Comparison of ENCODE assay signal across 23 cellular contexts in genomic region chr10:113524539-113525490, GRCh38. TPM values are rescaled to one million over a fixed set of nuclear protein-coding genes. Genes with fewer than 3 reads are reported as not detected.
DNase-seq lines count a peak whose midpoint lies in the region; ATAC-seq and TF ChIP-seq lines count a peak whose summit lies in the region.
"Had no signal": no experiment of that assay in that cellular context is flagged by ENCODE, and none has a peak within 500 bp of the region (broad histone marks: within the 10 kb centered on the region; RNA-seq: fewer than 3 reads in every experiment).

No MANE protein-coding gene starts in this region.

- peak; percentile 2 for DNase-seq in DMS153 (lab: John Stamatoyannopoulos, UW)
- DNase-seq in DMS153 treated with DMSO at 0.1 percent for 48 hours (lab: John Stamatoyannopoulos, UW; ENCODE audit: unreplicated experiment) = no peak
- no peak for DNase-seq in foreskin keratinocyte
- no peak for DNase-seq in NCI-H2196 treated with DMSO at 0.1 percent for 48 hours (lab: John Stamatoyannopoulos, UW; ENCODE audit: unreplicated experiment)
- DNase-seq in CD8-positive, alpha-beta T cell = no peak
- DNase-seq in NCI-H2196 (lab: John Stamatoyannopoulos, UW; ENCODE audit: unreplicated experiment) = no peak
- DNase-seq: activated CD4-positive, alpha-beta T cell treated with anti-CD3 and anti-CD28 coated beads for 48 hours; CD4-positive, CD25-positive, alpha-beta regulatory T cell; hypothalamus; left cardiac atrium; NCI-H1930; NCI-H526; stimulated activated CD4-positive, alpha-beta T cell treated with anti-CD3 and anti-CD28 coated beads, Interleukin-4, amount 100 ng/mL, for 24 hours; thyroid gland had no signal

- no peaks in the 10 kb centered on the region for H3K36me3 Mint-ChIP-seq in CD8-positive, alpha-beta T cell
- H3K36me3 Mint-ChIP-seq: activated naive CD4-positive, alpha-beta T cell treated with anti-CD3 and anti-CD28 coated beads, Interleukin-2, amount 50 U/mL, for 24 hours; CD4-positive, CD25-positive, alpha-beta regulatory T cell had no signal

- TF ChIP-seq CTCF in foreskin keratinocyte (conservative IDR thresholded peaks at IDR 0.05) = no peak
- TF ChIP-seq CTCF in CD8-positive, alpha-beta T cell (IDR thresholded peaks at IDR 0.05) = no peak

- POLR2A ChIA-PET in CD8-positive, alpha-beta T cell (lab: Charles Lee) = interaction anchor here (0.8 kb wide), 1 partner anchor 10 kb away, joined by 3 read pairs; no protein-coding TSS in a partner anchor

- H3K4me3 ChIP-seq in CD8-positive, alpha-beta T cell (ENCODE audit: low read depth, low read length) = no peak overlapping the region
- H3K4me3 ChIP-seq: esophagus muscularis mucosa, SK-N-MC, thyroid gland had no signal

- H3K9me3 ChIP-seq in CD8-positive, alpha-beta T cell (ENCODE audit: low read length) = no peaks in the 10 kb centered on the region
- H3K9me3 ChIP-seq: esophagus muscularis mucosa, thyroid gland had no signal

- no peaks in the 10 kb centered on the region for H3K4me1 ChIP-seq in foreskin keratinocyte
- no peaks in the 10 kb centered on the region for H3K4me1 ChIP-seq in CD8-positive, alpha-beta T cell (ENCODE audit: insufficient read depth, low read length)

- H3K27ac Mint-ChIP-seq in CD8-positive, alpha-beta T cell = no peak overlapping the region
- H3K27ac Mint-ChIP-seq: activated naive CD4-positive, alpha-beta T cell treated with anti-CD3 and anti-CD28 coated beads, Interleukin-2, amount 50 U/mL, for 24 hours; CD4-positive, CD25-positive, alpha-beta regulatory T cell had no signal

- no peak overlapping the region for H3K4me3 Mint-ChIP-seq in CD8-positive, alpha-beta T cell
- H3K4me3 Mint-ChIP-seq: activated naive CD4-positive, alpha-beta T cell treated with anti-CD3 and anti-CD28 coated beads, Interleukin-2, amount 50 U/mL, for 24 hours; CD4-positive, CD25-positive, alpha-beta regulatory T cell had no signal

- CTCF ChIA-PET in CD8-positive, alpha-beta T cell (lab: Charles Lee) = interaction anchor here (1.9 kb wide), 1 partner anchor 38 kb away, joined by 7 read pairs; no protein-coding TSS in a partner anchor

- no peaks in the 10 kb centered on the region for H3K36me3 ChIP-seq in CD8-positive, alpha-beta T cell (ENCODE audit: insufficient read depth, low read length)
- H3K36me3 ChIP-seq: esophagus muscularis mucosa, thyroid gland had no signal

- peaks cover 2% of the 10 kb centered on the region for H3K27me3 ChIP-seq in foreskin keratinocyte
- H3K27me3 ChIP-seq in CD8-positive, alpha-beta T cell (ENCODE audit: insufficient read depth, low read length) = no peaks in the 10 kb centered on the region
- H3K27me3 ChIP-seq: thyroid gland had no signal

- ATAC-seq in SK-N-SH treated with all-trans-retinoic acid at 6 μM for 48 hours (peak; percentile 33; the same call in 2 of the 3 replicates), foreskin keratinocyte (peak; percentile 22), HG03097 (IDR thresholded peaks at IDR 0.05; ENCODE audit: low FRiP score, unreplicated experiment) (no peak)
- ATAC-seq in CD8-positive, alpha-beta T cell = no peak

- peaks cover 7% of the 10 kb centered on the region for H3K27me3 Mint-ChIP-seq in CD8-positive, alpha-beta T cell (ENCODE audit: low read depth)
- H3K27me3 Mint-ChIP-seq: activated naive CD4-positive, alpha-beta T cell treated with anti-CD3 and anti-CD28 coated beads, Interleukin-2, amount 50 U/mL, for 24 hours; CD4-positive, CD25-positive, alpha-beta regulatory T cell had no signal

- H3K9me3 Mint-ChIP-seq in CD8-positive, alpha-beta T cell = no peaks in the 10 kb centered on the region
- H3K9me3 Mint-ChIP-seq: activated naive CD4-positive, alpha-beta T cell treated with anti-CD3 and anti-CD28 coated beads, Interleukin-2, amount 50 U/mL, for 24 hours had no signal

- no peaks in the 10 kb centered on the region for H3K4me1 Mint-ChIP-seq in CD8-positive, alpha-beta T cell (ENCODE audit: low read depth)
- H3K4me1 Mint-ChIP-seq: activated naive CD4-positive, alpha-beta T cell treated with anti-CD3 and anti-CD28 coated beads, Interleukin-2, amount 50 U/mL, for 24 hours; CD4-positive, CD25-positive, alpha-beta regulatory T cell had no signal

- H3K27ac ChIP-seq in foreskin keratinocyte = no peak overlapping the region
- no peak overlapping the region for H3K27ac ChIP-seq in CD8-positive, alpha-beta T cell (ENCODE audit: low read depth, low read length)
- H3K27ac ChIP-seq: 22Rv1, esophagus muscularis mucosa, SK-N-MC, thyroid gland had no signal

- intact Hi-C loops in CD8-positive, alpha-beta T cell (cut with DNase I, micrococcal nuclease) = no loop called here

TF ChIP-seq in SK-N-SH treated with all-trans-retinoic acid at 6 μM for 48 hours, 23 proteins besides CTCF, POLR2A, EP300 and RAD21 (continues in another document):
- no peak for TF ChIP-seq CSRNP3 (CRISPR knock-in tag; IDR thresholded peaks at IDR 0.05)
- TF ChIP-seq CREB5 (CRISPR knock-in tag; IDR thresholded peaks at IDR 0.05; ENCODE audit: low read depth) = no peak
- TF ChIP-seq BACH2 (CRISPR knock-in tag; IDR thresholded peaks at IDR 0.05; ENCODE audit: borderline replicate concordance) = no peak
- TF ChIP-seq TSHZ2 (CRISPR knock-in tag; IDR thresholded peaks at IDR 0.05) = no peak
- no peak for TF ChIP-seq TOX (CRISPR knock-in tag; IDR thresholded peaks at IDR 0.05; ENCODE audit: borderline replicate concordance)
- TF ChIP-seq ZNF8 (CRISPR knock-in tag; IDR thresholded peaks at IDR 0.05) = no peak
- TF ChIP-seq, protein P1, sequence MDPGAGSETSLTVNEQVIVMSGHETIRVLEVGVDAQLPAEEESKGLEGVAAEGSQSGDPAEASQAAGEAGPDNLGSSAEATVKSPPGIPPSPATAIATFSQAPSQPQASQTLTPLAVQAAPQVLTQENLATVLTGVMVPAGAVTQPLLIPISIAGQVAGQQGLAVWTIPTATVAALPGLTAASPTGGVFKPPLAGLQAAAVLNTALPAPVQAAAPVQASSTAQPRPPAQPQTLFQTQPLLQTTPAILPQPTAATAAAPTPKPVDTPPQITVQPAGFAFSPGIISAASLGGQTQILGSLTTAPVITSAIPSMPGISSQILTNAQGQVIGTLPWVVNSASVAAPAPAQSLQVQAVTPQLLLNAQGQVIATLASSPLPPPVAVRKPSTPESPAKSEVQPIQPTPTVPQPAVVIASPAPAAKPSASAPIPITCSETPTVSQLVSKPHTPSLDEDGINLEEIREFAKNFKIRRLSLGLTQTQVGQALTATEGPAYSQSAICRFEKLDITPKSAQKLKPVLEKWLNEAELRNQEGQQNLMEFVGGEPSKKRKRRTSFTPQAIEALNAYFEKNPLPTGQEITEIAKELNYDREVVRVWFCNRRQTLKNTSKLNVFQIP (CRISPR knock-in tag; IDR thresholded peaks at IDR 0.05; ENCODE audit: borderline replicate concordance, low read depth) = no peak
- TF ChIP-seq SNAI2 (CRISPR knock-in tag; IDR thresholded peaks at IDR 0.05) = no peak
- TF ChIP-seq ZFP3 (CRISPR knock-in tag; IDR thresholded peaks at IDR 0.05) = no peak
- no peak for TF ChIP-seq PPARA (CRISPR knock-in tag; IDR thresholded peaks at IDR 0.05; ENCODE audit: borderline replicate concordance)
- no peak for TF ChIP-seq ARNTL (CRISPR knock-in tag; IDR thresholded peaks at IDR 0.05; ENCODE audit: borderline replicate concordance, low read depth)
- TF ChIP-seq OSR1 (CRISPR knock-in tag; IDR thresholded peaks at IDR 0.05) = no peak
- no peak for TF ChIP-seq RARB (CRISPR knock-in tag; IDR thresholded peaks at IDR 0.05)

RNA-seq across cellular contexts. Expression of gene HABP2, which starts 28.0 kb away (rescaled TPM):
- total RNA-seq in foreskin keratinocyte = not detected in 2 replicates
- polyA plus RNA-seq in foreskin keratinocyte = not detected in 2 replicates
- total RNA-seq in CD8-positive, alpha-beta T cell = not detected
- total RNA-seq: CD4-positive, CD25-positive, alpha-beta regulatory T cell; dermis microvascular lymphatic vessel endothelial cell; esophagus muscularis mucosa; H1; left cardiac atrium; omental fat pad; thyroid gland had no signal
- polyA plus RNA-seq: CD4-positive, CD25-positive, alpha-beta regulatory T cell; H1 had no signal

Comparison
In these comparisons a context has a peak if more than half of its experiments do, and no peak if none do; other contexts are left out.
1. ATAC-seq: peak in SK-N-SH treated with all-trans-retinoic acid at 6 μM for 48 hours (single experiment) and foreskin keratinocyte (single experiment); none in CD8-positive, alpha-beta T cell (single experiment) and HG03097 (single experiment).